In the genomic region with DNA sequence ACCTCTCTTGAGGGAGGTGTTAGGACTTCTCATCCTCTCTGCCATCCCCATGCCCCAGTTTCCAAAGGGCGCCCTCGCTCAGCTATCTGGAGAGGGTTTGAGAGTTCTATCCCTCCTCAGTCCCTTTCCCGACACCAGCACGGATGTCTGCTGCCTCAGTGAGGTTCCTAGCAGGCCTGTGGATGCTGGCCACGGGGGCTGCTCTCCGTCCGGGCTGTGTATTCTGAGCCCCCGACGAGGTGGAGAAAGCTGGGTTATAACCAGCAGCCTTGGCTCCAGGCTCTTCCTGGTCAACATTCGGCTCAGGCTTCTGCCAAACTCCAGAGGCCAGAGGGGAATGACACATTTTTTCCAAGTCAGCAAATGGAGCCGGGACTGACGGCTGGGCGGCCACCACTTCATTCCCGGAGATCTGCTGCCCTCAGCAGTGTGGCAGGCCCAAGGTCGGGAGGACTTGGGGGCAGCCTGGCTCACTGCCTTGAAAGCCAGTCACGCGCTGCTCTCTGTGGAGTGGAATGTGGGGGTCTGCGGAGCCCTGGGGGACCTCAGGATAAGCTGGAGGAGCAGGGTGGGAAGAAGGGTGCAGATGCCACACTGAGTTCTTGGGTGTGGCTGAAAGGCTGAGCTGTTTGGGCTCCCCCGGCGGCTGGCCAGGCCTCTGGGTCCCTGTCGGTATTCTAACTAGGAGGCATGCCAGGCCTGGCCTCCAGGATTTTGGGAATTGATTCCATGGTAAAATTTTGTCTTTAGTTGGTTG, we compare ENCODE assay signal across 8 cellular contexts. TPM values are rescaled to one million over a fixed set of nuclear protein-coding genes. Genes with fewer than 3 reads are reported as not detected.
DNase-seq lines count a peak whose midpoint lies in the region; ATAC-seq and TF ChIP-seq lines count a peak whose summit lies in the region.

No MANE protein-coding gene starts in this region.

- peak overlapping the region in 3 of 8 donors; percentile 88 to 91 (median 90) for H3K4me3 Mint-ChIP-seq in CD4-positive, alpha-beta memory T cell
- peak overlapping the region in 2 of 3 donors; percentile 80 to 90 for H3K4me3 Mint-ChIP-seq in T-cell

- 14 to 21% (median 20%) methylated on average over 21 of the region's 21 CpGs for WGBS in ovary, 3 donors

- no peaks in the 10 kb centered on the region for H3K9me3 ChIP-seq in CD4-positive, alpha-beta memory T cell (ENCODE audit: control insufficient read depth in 1 of 2, low read length in 2 of 2)
- H3K9me3 ChIP-seq in ovary, result no peaks in the 10 kb centered on the region

- intact Hi-C loops in CD4-positive, alpha-beta memory T cell (cut with micrococcal nuclease), result loop anchor here (1.0 to 2.0 kb wide), 7 partner anchors 7 to 645 kb away; partner anchors contain the start of genes CRAT and PTPA
- intact Hi-C loops in ovary (cut with DNase I), result loop anchor here (2.0 to 10.0 kb wide), 5 partner anchors 274 to 636 kb away; partner anchors contain the start of gene NTMT1 (in 1 of the 4)

- H3K36me3 Mint-ChIP-seq in CD4-positive, alpha-beta memory T cell, result peaks cover 17 to 42% of the 10 kb centered on the region in 2 donors
- peaks cover 26% of the 10 kb centered on the region for H3K36me3 Mint-ChIP-seq in T-cell

- peak; percentile 14 for TF ChIP-seq POLR2A in ovary (IDR thresholded peaks at IDR 0.05)

- ATAC-seq in T-cell (replicated peaks in 1 of 4) (peak in 3 of 4 experiments; percentile 1 to 10 (median 3)), GM21367 (IDR thresholded peaks at IDR 0.05; ENCODE audit: unreplicated experiment) (no peak)

- H3K4me1 ChIP-seq in CD4-positive, alpha-beta memory T cell (ENCODE audit: insufficient read depth, low read length), result peaks cover 38% of the 10 kb centered on the region
- H3K4me1 ChIP-seq in ovary (ENCODE audit: insufficient read depth), result peaks cover 37% of the 10 kb centered on the region

- CTCF ChIA-PET in CD4-positive, alpha-beta memory T cell (lab: Charles Lee; ENCODE audit: partially characterized antibody), result interaction anchor here (0.8 to 10.5 kb wide), 21 partner anchors 8 to 645 kb away, joined by 3 to 151 read pairs (median 4); partner anchors contain the start of genes C9orf50, IER5L and NTMT1
- CTCF ChIA-PET in T-cell (lab: Charles Lee), result interaction anchor here (0.5 to 1.7 kb wide), 8 partner anchors 12 to 645 kb away, joined by 3 to 13 read pairs (median 4); partner anchors contain the start of gene DOLPP1 (in 1 of the 2)

- no peaks in the 10 kb centered on the region for H3K27me3 Mint-ChIP-seq in CD4-positive, alpha-beta memory T cell
- no peaks in the 10 kb centered on the region for H3K27me3 Mint-ChIP-seq in T-cell

- H3K4me1 Mint-ChIP-seq in CD4-positive, alpha-beta memory T cell, result peaks cover 16 to 40% (median 29%) of the 10 kb centered on the region in 4 donors
- H3K4me1 Mint-ChIP-seq in T-cell, result peaks cover 29 to 37% (median 35%) of the 10 kb centered on the region in 3 donors

- POLR2A ChIA-PET in CD4-positive, alpha-beta memory T cell (lab: Charles Lee; ENCODE audit: partially characterized antibody), result interaction anchor here (0.6 to 6.0 kb wide), 12 partner anchors 13 to 654 kb away, joined by 3 to 85 read pairs (median 6); partner anchors contain the start of genes DOLPP1, IER5L, NTMT1 and PTPA
- POLR2A ChIA-PET in T-cell (lab: Charles Lee), result interaction anchor here in 1 of 2 donors (0.6 to 0.7 kb wide), 2 partner anchors 53 to 643 kb away, joined by 3 read pairs; no protein-coding TSS in a partner anchor

- TF ChIP-seq CTCF in ovary (IDR thresholded peaks at IDR 0.05), result no peak

- no peak overlapping the region for H3K4me3 ChIP-seq in CD4-positive, alpha-beta memory T cell (ENCODE audit: low read length in 2 of 2)
- H3K4me3 ChIP-seq in ovary, result no peak overlapping the region

- no peak for TF ChIP-seq EP300 in ovary (IDR thresholded peaks at IDR 0.05)

- DNase-seq in CD4-positive, alpha-beta memory T cell, result peak in 1 of 5 donors; percentile 4
- DNase-seq in T-cell, result no peak
- DNase-seq in fibroblast of the conjunctiva (ENCODE audit: low read depth), result peak; percentile 47
- peak; percentile 62 to 82 (median 69) for DNase-seq in ovary
- DNase-seq in NCI-H2227 treated with DMSO at 0.1 percent for 48 hours (lab: John Stamatoyannopoulos, UW), result no peak
- DNase-seq in cerebellum (ENCODE audit: low spot score), result no peak
- DNase-seq in MV-4-11 (lab: John Stamatoyannopoulos, UW), result no peak

- peaks cover 31% of the 10 kb centered on the region for H3K36me3 ChIP-seq in CD4-positive, alpha-beta memory T cell (ENCODE audit: insufficient read depth, low read length)
- no peaks in the 10 kb centered on the region for H3K36me3 ChIP-seq in ovary

- H3K9me3 Mint-ChIP-seq in CD4-positive, alpha-beta memory T cell, result no peaks in the 10 kb centered on the region
- no peaks in the 10 kb centered on the region for H3K9me3 Mint-ChIP-seq in T-cell

- H3K27me3 ChIP-seq in CD4-positive, alpha-beta memory T cell (ENCODE audit: insufficient read depth, low read length), result no peaks in the 10 kb centered on the region
- H3K27me3 ChIP-seq in ovary, result no peaks in the 10 kb centered on the region

- peak overlapping the region in 5 of 7 donors; percentile 91 to 99 (median 97) for H3K27ac Mint-ChIP-seq in CD4-positive, alpha-beta memory T cell
- H3K27ac Mint-ChIP-seq in T-cell, result peak overlapping the region; percentile 92 to 99

- no peak overlapping the region for H3K27ac ChIP-seq in CD4-positive, alpha-beta memory T cell (ENCODE audit: low read depth, low read length)
- peak overlapping the region; percentile 79 to 98 for H3K27ac ChIP-seq in ovary

RNA-seq across cellular contexts. Expression of gene PTPA, which starts 27.4 kb away (rescaled TPM):
- total RNA-seq in CD4-positive, alpha-beta memory T cell, result 10 to 100 TPM; 49.0 to 51.3 TPM
- polyA plus RNA-seq in CD4-positive, alpha-beta memory T cell, result 10 to 100 TPM; 10.8 to 14.1 TPM
- total RNA-seq in T-cell (10 to 100 TPM; 51.3 to 71.5 (median 65.5) TPM), ovary (100 to 1,000 TPM in 3 of 7 donors, 10 to 100 TPM in 4; 32.1 to 107 (median 89.2) TPM), cerebellum (42.3 TPM)
- 10 to 100 TPM; 62.9 to 97.8 TPM for polyA plus RNA-seq in ovary

RNA-seq across cellular contexts. Expression of gene CRAT, which starts 28.1 kb away (rescaled TPM):
- 10 to 100 TPM; 11.2 to 12.4 TPM for total RNA-seq in CD4-positive, alpha-beta memory T cell
- polyA plus RNA-seq in CD4-positive, alpha-beta memory T cell, result 10 to 100 TPM in 1 of 2 donors, 1 to 10 TPM in 1; 8.7 to 21.0 TPM
- 10 to 100 TPM in 4 of 5 donors, 1 to 10 TPM in 1; 6.6 to 17.5 (median 13.9) TPM for total RNA-seq in T-cell
- total RNA-seq in ovary, result 10 to 100 TPM; 23.0 to 42.7 (median 39.1) TPM
- polyA plus RNA-seq in ovary, result 10 to 100 TPM; 28.7 to 29.9 TPM
- 16.8 TPM for total RNA-seq in cerebellum

RNA-seq across cellular contexts. Expression of gene IER5L, which starts 39.4 kb away (rescaled TPM):
- 1 to 10 TPM; 3.1 to 3.6 TPM for total RNA-seq in CD4-positive, alpha-beta memory T cell
- polyA plus RNA-seq in CD4-positive, alpha-beta memory T cell, result under 1 TPM; 0.07 to 0.08 TPM
- 1 to 10 TPM; 1.3 to 7.7 (median 6.7) TPM for total RNA-seq in T-cell
- total RNA-seq in ovary, result 10 to 100 TPM; 15.4 to 74.3 (median 45.0) TPM
- polyA plus RNA-seq in ovary, result 10 to 100 TPM in 1 of 2 donors, 1 to 10 TPM in 1; 2.5 to 14.9 TPM
- 9.1 TPM for total RNA-seq in cerebellum

RNA-seq across cellular contexts. Expression of gene DOLPP1, which starts 57.7 kb away (rescaled TPM):
- 10 to 100 TPM; 11.4 to 13.0 TPM for total RNA-seq in CD4-positive, alpha-beta memory T cell
- polyA plus RNA-seq in CD4-positive, alpha-beta memory T cell, result 10 to 100 TPM; 10.1 to 12.8 TPM
- total RNA-seq in T-cell (10 to 100 TPM in 3 of 5 donors, 1 to 10 TPM in 2; 5.1 to 14.4 (median 11.8) TPM), ovary (10 to 100 TPM in 3 of 7 donors, 1 to 10 TPM in 4; 3.3 to 16.2 (median 9.4) TPM), cerebellum (12.0 TPM)
- polyA plus RNA-seq in ovary, result 1 to 10 TPM; 6.8 to 8.6 TPM

Comparison
In these comparisons a context has a peak if more than half of its experiments do, and no peak if none do; other contexts are left out.
1. DNase-seq: peak in fibroblast of the conjunctiva (single experiment) and ovary (5 of 5); none in T-cell (0 of 34), NCI-H2227 treated with DMSO at 0.1 percent for 48 hours (single experiment), cerebellum (single experiment) and MV-4-11 (single experiment).